Comparison of ENCODE assay signal across 9 cellular contexts in genomic region chr20:16158976-16159286, GRCh38.
DNase-seq lines count a peak whose midpoint lies in the region; ATAC-seq and TF ChIP-seq lines count a peak whose summit lies in the region.
"Had no signal": no experiment of that assay in that cellular context is flagged by ENCODE, and none has a peak within 500 bp of the region (broad histone marks: within the 10 kb centered on the region; RNA-seq: fewer than 3 reads in every experiment).

No MANE protein-coding gene starts in this region.

- DNase-seq in naive B cell (no peak), progenitor cell of endocrine pancreas (ENCODE audit: low spot score, unreplicated experiment) (no peak), ACHN (no peak)
- no peak for DNase-seq in activated naive CD8-positive, alpha-beta T cell treated with anti-CD3 and anti-CD28 coated beads for 36 hours
- no peak for DNase-seq in effector CD4-positive, alpha-beta T cell
- DNase-seq: NCI-H226 had no signal

- ATAC-seq in GM18909 (IDR thresholded peaks at IDR 0.05; ENCODE audit: poor library complexity, unreplicated experiment) (peak; percentile 59), GM21737 (IDR thresholded peaks at IDR 0.05; ENCODE audit: unreplicated experiment) (peak; percentile 54), HG03342 (IDR thresholded peaks at IDR 0.05; ENCODE audit: unreplicated experiment) (peak; percentile 56), naive B cell (ENCODE audit: low read depth in 2 of 2) (peak; percentile 63 to 65)

- H3K4me1 Mint-ChIP-seq in naive B cell (peaks cover 51 to 66% (median 63%) of the 10 kb centered on the region in 3 donors), progenitor cell of endocrine pancreas (ENCODE audit: low read depth) (peaks cover 6% of the 10 kb centered on the region)
- no peaks in the 10 kb centered on the region for H3K4me1 Mint-ChIP-seq in activated naive CD8-positive, alpha-beta T cell treated with anti-CD3 and anti-CD28 coated beads for 36 hours

- H3K27me3 Mint-ChIP-seq in naive B cell (no peaks in the 10 kb centered on the region), progenitor cell of endocrine pancreas (no peaks in the 10 kb centered on the region)
- no peaks in the 10 kb centered on the region for H3K27me3 Mint-ChIP-seq in activated naive CD8-positive, alpha-beta T cell treated with anti-CD3 and anti-CD28 coated beads for 36 hours

- TF ChIP-seq CTCF in progenitor cell of endocrine pancreas (IDR thresholded peaks at IDR 0.05; ENCODE audit: unreplicated experiment) = no peak

- H3K27ac Mint-ChIP-seq in naive B cell (peak overlapping the region; percentile 77 to 98 (median 96)), progenitor cell of endocrine pancreas (no peak overlapping the region)
- no peak overlapping the region for H3K27ac Mint-ChIP-seq in activated naive CD8-positive, alpha-beta T cell treated with anti-CD3 and anti-CD28 coated beads for 36 hours

- in situ Hi-C loops in ACHN (cut with HindIII; ENCODE audit: low pct_ligation_motif_present, low pct_unique_long_range_greater_than_20kb, low sequenced_read_pairs) = no loop called here

- H3K4me3 Mint-ChIP-seq in naive B cell = peak overlapping the region; percentile 44 to 92 (median 88)
- no peak overlapping the region for H3K4me3 Mint-ChIP-seq in activated naive CD8-positive, alpha-beta T cell treated with anti-CD3 and anti-CD28 coated beads for 36 hours
- H3K4me3 Mint-ChIP-seq in progenitor cell of endocrine pancreas (ENCODE audit: low read depth) = no peak overlapping the region

- peaks cover 0 to 13% of the 10 kb centered on the region in 2 donors for H3K36me3 Mint-ChIP-seq in naive B cell
- no peaks in the 10 kb centered on the region for H3K36me3 Mint-ChIP-seq in activated naive CD8-positive, alpha-beta T cell treated with anti-CD3 and anti-CD28 coated beads for 36 hours
- H3K36me3 Mint-ChIP-seq in progenitor cell of endocrine pancreas (ENCODE audit: insufficient read depth) = no peaks in the 10 kb centered on the region

- H3K9me3 Mint-ChIP-seq in naive B cell (peaks cover 0 to 17% (median 7%) of the 10 kb centered on the region in 7 donors), progenitor cell of endocrine pancreas (ENCODE audit: low read depth) (peaks cover 14% of the 10 kb centered on the region)
- H3K9me3 Mint-ChIP-seq in activated naive CD8-positive, alpha-beta T cell treated with anti-CD3 and anti-CD28 coated beads for 36 hours = peaks cover 7% of the 10 kb centered on the region

Comparison
In these comparisons a context has a peak if more than half of its experiments do, and no peak if none do; other contexts are left out.
1. H3K27ac Mint-ChIP-seq: peak in naive B cell (6 of 6); none in activated naive CD8-positive, alpha-beta T cell treated with anti-CD3 and anti-CD28 coated beads for 36 hours (single experiment) and progenitor cell of endocrine pancreas (single experiment).
2. H3K4me3 Mint-ChIP-seq: peak in naive B cell (8 of 8); none in activated naive CD8-positive, alpha-beta T cell treated with anti-CD3 and anti-CD28 coated beads for 36 hours (single experiment) and progenitor cell of endocrine pancreas (single experiment).
3. Peak in every context shown above with its lines, with median percentiles within 50 percentile points of each other: ATAC-seq.